Comparison of ENCODE assay signal across 1 cellular context in the genomic region with DNA sequence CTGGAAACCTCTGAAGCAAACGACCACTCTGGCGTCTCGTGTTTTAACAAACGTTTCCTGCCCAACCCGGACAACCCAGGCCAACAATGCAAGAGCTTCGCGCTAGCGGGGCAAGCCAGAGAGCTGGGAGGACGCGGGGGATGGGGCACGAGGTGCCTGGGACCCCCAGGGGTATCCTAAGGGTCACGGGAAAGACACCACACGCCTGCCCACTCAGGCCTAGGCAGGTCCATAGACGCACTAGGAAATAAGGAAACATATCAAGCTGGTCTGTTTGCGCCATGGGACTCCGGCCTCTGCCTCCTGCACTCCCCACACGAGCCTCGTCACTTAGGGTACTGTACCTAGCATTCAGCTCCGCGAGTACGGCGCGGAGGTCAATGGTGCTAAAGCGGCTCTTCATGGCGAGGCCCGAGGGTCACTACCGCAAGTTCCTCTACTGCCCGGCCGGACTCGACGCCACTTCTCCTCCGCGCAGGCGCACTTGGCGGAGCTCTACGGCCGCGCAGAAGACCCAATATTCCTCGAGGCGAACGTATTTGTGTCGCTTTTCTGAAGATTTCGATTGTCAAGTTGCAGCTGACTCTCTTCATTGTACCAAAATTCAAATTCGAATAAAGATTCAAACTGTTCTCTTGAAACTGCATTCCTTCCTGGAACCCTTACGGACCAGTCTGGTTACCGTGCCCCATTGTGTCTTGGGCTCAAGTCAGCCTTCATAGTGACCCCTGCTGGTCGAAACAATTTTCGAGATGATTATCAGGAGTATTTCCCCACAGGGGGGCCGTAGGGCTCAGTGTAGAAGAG.
TF ChIP-seq lines count a peak whose summit lies in the region.

A gene with protein sequence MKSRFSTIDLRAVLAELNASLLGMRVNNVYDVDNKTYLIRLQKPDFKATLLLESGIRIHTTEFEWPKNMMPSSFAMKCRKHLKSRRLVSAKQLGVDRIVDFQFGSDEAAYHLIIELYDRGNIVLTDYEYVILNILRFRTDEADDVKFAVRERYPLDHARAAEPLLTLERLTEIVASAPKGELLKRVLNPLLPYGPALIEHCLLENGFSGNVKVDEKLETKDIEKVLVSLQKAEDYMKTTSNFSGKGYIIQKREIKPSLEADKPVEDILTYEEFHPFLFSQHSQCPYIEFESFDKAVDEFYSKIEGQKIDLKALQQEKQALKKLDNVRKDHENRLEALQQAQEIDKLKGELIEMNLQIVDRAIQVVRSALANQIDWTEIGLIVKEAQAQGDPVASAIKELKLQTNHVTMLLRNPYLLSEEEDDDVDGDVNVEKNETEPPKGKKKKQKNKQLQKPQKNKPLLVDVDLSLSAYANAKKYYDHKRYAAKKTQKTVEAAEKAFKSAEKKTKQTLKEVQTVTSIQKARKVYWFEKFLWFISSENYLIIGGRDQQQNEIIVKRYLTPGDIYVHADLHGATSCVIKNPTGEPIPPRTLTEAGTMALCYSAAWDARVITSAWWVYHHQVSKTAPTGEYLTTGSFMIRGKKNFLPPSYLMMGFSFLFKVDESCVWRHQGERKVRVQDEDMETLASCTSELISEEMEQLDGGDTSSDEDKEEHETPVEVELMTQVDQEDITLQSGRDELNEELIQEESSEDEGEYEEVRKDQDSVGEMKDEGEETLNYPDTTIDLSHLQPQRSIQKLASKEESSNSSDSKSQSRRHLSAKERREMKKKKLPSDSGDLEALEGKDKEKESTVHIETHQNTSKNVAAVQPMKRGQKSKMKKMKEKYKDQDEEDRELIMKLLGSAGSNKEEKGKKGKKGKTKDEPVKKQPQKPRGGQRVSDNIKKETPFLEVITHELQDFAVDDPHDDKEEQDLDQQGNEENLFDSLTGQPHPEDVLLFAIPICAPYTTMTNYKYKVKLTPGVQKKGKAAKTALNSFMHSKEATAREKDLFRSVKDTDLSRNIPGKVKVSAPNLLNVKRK (minus strand): TSS at position 438 of the 807 bp plus-strand sequence. CDS start 35 bp downstream, at position 403.

TF ChIP-seq in GM12878, 131 proteins besides CTCF, POLR2A, EP300 and RAD21 (continued from another document and continues in another):
- TF ChIP-seq, protein P1, sequence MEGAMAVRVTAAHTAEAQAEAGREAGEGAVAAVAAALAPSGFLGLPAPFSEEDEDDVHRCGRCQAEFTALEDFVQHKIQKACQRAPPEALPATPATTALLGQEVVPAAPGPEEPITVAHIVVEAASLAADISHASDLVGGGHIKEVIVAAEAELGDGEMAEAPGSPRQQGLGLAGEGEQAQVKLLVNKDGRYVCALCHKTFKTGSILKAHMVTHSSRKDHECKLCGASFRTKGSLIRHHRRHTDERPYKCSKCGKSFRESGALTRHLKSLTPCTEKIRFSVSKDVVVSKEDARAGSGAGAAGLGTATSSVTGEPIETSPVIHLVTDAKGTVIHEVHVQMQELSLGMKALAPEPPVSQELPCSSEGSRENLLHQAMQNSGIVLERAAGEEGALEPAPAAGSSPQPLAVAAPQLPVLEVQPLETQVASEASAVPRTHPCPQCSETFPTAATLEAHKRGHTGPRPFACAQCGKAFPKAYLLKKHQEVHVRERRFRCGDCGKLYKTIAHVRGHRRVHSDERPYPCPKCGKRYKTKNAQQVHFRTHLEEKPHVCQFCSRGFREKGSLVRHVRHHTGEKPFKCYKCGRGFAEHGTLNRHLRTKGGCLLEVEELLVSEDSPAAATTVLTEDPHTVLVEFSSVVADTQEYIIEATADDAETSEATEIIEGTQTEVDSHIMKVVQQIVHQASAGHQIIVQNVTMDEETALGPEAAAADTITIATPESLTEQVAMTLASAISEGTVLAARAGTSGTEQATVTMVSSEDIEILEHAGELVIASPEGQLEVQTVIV (IDR thresholded peaks at IDR 0.05; ENCODE audit: borderline replicate concordance, partially characterized antibody) = peak; percentile 30
- TF ChIP-seq ZZZ3 (IDR thresholded peaks at IDR 0.05; ENCODE audit: control insufficient read depth, insufficient read length, low read depth) (no peak), NR2C1 (IDR thresholded peaks at IDR 0.05) (no peak), PML (IDR thresholded peaks at IDR 0.05; ENCODE audit: low read length) (peak; percentile 61; the same call in 1 of the 2 replicates), ATF7 (IDR thresholded peaks at IDR 0.05; ENCODE audit: low read depth) (peak; percentile 64), POLR2AphosphoS5 (IDR thresholded peaks at IDR 0.05; ENCODE audit: low read length) (peak; percentile 94), HDAC2 (IDR thresholded peaks at IDR 0.05) (no peak), CHD2 (IDR thresholded peaks at IDR 0.05; ENCODE audit: borderline replicate concordance, low read depth, low read length) (peak; percentile 45; the same call in 1 of the 2 replicates), STAT3 (IDR thresholded peaks at IDR 0.05; ENCODE audit: low read depth, low read length) (peak; percentile 49; the same call in 1 of the 2 replicates), CREB1 (IDR thresholded peaks at IDR 0.05; ENCODE audit: low read depth) (peak; percentile 35; the same call in 1 of the 2 replicates), KLF5 (IDR thresholded peaks at IDR 0.05; ENCODE audit: partially characterized antibody) (peak; percentile 38), RELA (IDR thresholded peaks at IDR 0.05; ENCODE audit: borderline replicate concordance, partially characterized antibody) (peak; percentile 79), ZNF207 (IDR thresholded peaks at IDR 0.05; ENCODE audit: borderline replicate concordance) (0 out of 2 replicates have a peak, but pooled peaks have one; percentile 68), CBX3 (IDR thresholded peaks at IDR 0.05; ENCODE audit: borderline replicate concordance, low read depth) (no peak), MXI1 (IDR thresholded peaks at IDR 0.05; ENCODE audit: low read depth, low read length) (peak; percentile 80), NRF1 (conservative IDR thresholded peaks at IDR 0.05; ENCODE audit: low read depth, low read length) (peak; percentile 42), GATAD2B (conservative IDR thresholded peaks at IDR 0.05; ENCODE audit: low read depth) (peak; percentile 71; the same call in 1 of the 2 replicates), SPI1 (IDR thresholded peaks at IDR 0.05; ENCODE audit: borderline replicate concordance, insufficient read depth, low read depth, low read length) (peak; percentile 29; the same call in 1 of the 2 replicates)
- TF ChIP-seq, protein P2, sequence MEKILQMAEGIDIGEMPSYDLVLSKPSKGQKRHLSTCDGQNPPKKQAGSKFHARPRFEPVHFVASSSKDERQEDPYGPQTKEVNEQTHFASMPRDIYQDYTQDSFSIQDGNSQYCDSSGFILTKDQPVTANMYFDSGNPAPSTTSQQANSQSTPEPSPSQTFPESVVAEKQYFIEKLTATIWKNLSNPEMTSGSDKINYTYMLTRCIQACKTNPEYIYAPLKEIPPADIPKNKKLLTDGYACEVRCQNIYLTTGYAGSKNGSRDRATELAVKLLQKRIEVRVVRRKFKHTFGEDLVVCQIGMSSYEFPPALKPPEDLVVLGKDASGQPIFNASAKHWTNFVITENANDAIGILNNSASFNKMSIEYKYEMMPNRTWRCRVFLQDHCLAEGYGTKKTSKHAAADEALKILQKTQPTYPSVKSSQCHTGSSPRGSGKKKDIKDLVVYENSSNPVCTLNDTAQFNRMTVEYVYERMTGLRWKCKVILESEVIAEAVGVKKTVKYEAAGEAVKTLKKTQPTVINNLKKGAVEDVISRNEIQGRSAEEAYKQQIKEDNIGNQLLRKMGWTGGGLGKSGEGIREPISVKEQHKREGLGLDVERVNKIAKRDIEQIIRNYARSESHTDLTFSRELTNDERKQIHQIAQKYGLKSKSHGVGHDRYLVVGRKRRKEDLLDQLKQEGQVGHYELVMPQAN (conservative IDR thresholded peaks at IDR 0.05) = peak; percentile 70
- TF ChIP-seq, protein P3, sequence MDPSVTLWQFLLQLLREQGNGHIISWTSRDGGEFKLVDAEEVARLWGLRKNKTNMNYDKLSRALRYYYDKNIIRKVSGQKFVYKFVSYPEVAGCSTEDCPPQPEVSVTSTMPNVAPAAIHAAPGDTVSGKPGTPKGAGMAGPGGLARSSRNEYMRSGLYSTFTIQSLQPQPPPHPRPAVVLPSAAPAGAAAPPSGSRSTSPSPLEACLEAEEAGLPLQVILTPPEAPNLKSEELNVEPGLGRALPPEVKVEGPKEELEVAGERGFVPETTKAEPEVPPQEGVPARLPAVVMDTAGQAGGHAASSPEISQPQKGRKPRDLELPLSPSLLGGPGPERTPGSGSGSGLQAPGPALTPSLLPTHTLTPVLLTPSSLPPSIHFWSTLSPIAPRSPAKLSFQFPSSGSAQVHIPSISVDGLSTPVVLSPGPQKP (IDR thresholded peaks at IDR 0.05; ENCODE audit: low read depth, low read length) = peak; percentile 57; the same call in 1 of the 2 replicates
- TF ChIP-seq, protein P4, sequence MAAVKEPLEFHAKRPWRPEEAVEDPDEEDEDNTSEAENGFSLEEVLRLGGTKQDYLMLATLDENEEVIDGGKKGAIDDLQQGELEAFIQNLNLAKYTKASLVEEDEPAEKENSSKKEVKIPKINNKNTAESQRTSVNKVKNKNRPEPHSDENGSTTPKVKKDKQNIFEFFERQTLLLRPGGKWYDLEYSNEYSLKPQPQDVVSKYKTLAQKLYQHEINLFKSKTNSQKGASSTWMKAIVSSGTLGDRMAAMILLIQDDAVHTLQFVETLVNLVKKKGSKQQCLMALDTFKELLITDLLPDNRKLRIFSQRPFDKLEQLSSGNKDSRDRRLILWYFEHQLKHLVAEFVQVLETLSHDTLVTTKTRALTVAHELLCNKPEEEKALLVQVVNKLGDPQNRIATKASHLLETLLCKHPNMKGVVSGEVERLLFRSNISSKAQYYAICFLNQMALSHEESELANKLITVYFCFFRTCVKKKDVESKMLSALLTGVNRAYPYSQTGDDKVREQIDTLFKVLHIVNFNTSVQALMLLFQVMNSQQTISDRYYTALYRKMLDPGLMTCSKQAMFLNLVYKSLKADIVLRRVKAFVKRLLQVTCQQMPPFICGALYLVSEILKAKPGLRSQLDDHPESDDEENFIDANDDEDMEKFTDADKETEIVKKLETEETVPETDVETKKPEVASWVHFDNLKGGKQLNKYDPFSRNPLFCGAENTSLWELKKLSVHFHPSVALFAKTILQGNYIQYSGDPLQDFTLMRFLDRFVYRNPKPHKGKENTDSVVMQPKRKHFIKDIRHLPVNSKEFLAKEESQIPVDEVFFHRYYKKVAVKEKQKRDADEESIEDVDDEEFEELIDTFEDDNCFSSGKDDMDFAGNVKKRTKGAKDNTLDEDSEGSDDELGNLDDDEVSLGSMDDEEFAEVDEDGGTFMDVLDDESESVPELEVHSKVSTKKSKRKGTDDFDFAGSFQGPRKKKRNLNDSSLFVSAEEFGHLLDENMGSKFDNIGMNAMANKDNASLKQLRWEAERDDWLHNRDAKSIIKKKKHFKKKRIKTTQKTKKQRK (IDR thresholded peaks at IDR 0.05; ENCODE audit: low read depth, low read length) = no peak
- TF ChIP-seq, protein P5, sequence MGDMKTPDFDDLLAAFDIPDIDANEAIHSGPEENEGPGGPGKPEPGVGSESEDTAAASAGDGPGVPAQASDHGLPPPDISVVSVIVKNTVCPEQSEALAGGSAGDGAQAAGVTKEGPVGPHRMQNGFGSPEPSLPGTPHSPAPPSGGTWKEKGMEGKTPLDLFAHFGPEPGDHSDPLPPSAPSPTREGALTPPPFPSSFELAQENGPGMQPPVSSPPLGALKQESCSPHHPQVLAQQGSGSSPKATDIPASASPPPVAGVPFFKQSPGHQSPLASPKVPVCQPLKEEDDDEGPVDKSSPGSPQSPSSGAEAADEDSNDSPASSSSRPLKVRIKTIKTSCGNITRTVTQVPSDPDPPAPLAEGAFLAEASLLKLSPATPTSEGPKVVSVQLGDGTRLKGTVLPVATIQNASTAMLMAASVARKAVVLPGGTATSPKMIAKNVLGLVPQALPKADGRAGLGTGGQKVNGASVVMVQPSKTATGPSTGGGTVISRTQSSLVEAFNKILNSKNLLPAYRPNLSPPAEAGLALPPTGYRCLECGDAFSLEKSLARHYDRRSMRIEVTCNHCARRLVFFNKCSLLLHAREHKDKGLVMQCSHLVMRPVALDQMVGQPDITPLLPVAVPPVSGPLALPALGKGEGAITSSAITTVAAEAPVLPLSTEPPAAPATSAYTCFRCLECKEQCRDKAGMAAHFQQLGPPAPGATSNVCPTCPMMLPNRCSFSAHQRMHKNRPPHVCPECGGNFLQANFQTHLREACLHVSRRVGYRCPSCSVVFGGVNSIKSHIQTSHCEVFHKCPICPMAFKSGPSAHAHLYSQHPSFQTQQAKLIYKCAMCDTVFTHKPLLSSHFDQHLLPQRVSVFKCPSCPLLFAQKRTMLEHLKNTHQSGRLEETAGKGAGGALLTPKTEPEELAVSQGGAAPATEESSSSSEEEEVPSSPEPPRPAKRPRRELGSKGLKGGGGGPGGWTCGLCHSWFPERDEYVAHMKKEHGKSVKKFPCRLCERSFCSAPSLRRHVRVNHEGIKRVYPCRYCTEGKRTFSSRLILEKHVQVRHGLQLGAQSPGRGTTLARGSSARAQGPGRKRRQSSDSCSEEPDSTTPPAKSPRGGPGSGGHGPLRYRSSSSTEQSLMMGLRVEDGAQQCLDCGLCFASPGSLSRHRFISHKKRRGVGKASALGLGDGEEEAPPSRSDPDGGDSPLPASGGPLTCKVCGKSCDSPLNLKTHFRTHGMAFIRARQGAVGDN (IDR thresholded peaks at IDR 0.05) = peak; percentile 76
- TF ChIP-seq, protein P6, sequence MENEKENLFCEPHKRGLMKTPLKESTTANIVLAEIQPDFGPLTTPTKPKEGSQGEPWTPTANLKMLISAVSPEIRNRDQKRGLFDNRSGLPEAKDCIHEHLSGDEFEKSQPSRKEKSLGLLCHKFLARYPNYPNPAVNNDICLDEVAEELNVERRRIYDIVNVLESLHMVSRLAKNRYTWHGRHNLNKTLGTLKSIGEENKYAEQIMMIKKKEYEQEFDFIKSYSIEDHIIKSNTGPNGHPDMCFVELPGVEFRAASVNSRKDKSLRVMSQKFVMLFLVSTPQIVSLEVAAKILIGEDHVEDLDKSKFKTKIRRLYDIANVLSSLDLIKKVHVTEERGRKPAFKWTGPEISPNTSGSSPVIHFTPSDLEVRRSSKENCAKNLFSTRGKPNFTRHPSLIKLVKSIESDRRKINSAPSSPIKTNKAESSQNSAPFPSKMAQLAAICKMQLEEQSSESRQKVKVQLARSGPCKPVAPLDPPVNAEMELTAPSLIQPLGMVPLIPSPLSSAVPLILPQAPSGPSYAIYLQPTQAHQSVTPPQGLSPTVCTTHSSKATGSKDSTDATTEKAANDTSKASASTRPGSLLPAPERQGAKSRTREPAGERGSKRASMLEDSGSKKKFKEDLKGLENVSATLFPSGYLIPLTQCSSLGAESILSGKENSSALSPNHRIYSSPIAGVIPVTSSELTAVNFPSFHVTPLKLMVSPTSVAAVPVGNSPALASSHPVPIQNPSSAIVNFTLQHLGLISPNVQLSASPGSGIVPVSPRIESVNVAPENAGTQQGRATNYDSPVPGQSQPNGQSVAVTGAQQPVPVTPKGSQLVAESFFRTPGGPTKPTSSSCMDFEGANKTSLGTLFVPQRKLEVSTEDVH (IDR thresholded peaks at IDR 0.05; ENCODE audit: low read depth, partially characterized antibody) = peak; percentile 52
- TF ChIP-seq, protein P7, sequence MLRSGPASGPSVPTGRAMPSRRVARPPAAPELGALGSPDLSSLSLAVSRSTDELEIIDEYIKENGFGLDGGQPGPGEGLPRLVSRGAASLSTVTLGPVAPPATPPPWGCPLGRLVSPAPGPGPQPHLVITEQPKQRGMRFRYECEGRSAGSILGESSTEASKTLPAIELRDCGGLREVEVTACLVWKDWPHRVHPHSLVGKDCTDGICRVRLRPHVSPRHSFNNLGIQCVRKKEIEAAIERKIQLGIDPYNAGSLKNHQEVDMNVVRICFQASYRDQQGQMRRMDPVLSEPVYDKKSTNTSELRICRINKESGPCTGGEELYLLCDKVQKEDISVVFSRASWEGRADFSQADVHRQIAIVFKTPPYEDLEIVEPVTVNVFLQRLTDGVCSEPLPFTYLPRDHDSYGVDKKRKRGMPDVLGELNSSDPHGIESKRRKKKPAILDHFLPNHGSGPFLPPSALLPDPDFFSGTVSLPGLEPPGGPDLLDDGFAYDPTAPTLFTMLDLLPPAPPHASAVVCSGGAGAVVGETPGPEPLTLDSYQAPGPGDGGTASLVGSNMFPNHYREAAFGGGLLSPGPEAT (IDR thresholded peaks at IDR 0.05; ENCODE audit: low read depth) = peak; percentile 88
- TF ChIP-seq, protein P8, sequence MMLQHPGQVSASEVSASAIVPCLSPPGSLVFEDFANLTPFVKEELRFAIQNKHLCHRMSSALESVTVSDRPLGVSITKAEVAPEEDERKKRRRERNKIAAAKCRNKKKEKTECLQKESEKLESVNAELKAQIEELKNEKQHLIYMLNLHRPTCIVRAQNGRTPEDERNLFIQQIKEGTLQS (IDR thresholded peaks at IDR 0.05; ENCODE audit: borderline replicate concordance, extremely low read depth, low read depth, low read length) = peak; percentile 22; the same call in 1 of the 2 replicates
